8 cellular contexts compared by ENCODE assay signal in the genomic region with DNA sequence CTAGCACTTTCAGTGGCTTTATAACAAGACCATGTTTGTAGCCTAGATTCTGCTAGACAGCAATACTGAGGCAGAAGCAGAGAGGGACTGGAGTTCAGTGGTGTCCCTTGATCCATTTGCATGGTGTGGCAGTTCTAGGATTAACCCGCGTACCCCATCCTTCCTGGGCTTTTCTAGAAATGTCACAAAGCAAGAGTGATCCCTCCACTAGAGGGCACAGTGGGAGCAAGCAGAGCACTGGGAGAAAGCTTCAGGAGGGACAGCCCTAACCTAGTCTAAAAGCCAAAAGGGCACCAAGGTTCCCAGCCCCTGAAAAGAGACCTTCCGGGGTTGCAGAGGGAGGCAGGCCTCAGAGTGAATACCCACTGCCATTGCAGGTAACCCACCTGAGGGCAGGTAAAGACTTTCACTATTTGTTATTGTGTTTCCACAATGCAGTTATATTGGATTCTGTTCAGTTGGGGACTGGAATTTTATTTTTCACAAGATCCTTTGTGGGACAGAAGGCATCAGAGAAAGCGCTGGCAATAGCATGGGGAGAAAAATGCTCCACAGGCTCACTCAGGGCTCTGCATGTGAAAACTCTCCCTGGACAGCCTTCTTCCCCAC.
A peak's percentile ranks its signal among the peaks of the same experiment; 100 is the strongest.
DNase-seq lines count a peak whose midpoint lies in the region; ATAC-seq lines count a peak whose summit lies in the region.

No MANE protein-coding gene starts in this region.

- no peaks in the 10 kb centered on the region for H3K27me3 ChIP-seq in HUES48 (ENCODE audit: control insufficient read depth, insufficient read depth, low read length)
- H3K27me3 ChIP-seq in SJSA1 (replicated peaks): no peaks in the 10 kb centered on the region

- peak overlapping the region; percentile 4 for H3K27ac ChIP-seq in HUES48 (ENCODE audit: low read depth, low read length)
- H3K27ac ChIP-seq in SJSA1: no peak overlapping the region

- H3K4me3 Mint-ChIP-seq in activated naive CD4-positive, alpha-beta T cell treated with anti-CD3 and anti-CD28 coated beads for 36 hours: no peak overlapping the region

- no peak overlapping the region for H3K27ac Mint-ChIP-seq in activated naive CD4-positive, alpha-beta T cell treated with anti-CD3 and anti-CD28 coated beads for 36 hours

- H3K36me3 ChIP-seq in HUES48 (ENCODE audit: control insufficient read depth, insufficient read depth, low read length) (peaks cover 16% of the 10 kb centered on the region), SJSA1 (no peaks in the 10 kb centered on the region)

- H3K27me3 Mint-ChIP-seq in activated naive CD4-positive, alpha-beta T cell treated with anti-CD3 and anti-CD28 coated beads for 36 hours (ENCODE audit: low read depth): no peaks in the 10 kb centered on the region

- no peaks in the 10 kb centered on the region for H3K36me3 Mint-ChIP-seq in activated naive CD4-positive, alpha-beta T cell treated with anti-CD3 and anti-CD28 coated beads for 36 hours (ENCODE audit: low read depth)

- no peaks in the 10 kb centered on the region for H3K4me1 Mint-ChIP-seq in activated naive CD4-positive, alpha-beta T cell treated with anti-CD3 and anti-CD28 coated beads for 36 hours (ENCODE audit: low read depth)

- H3K4me1 ChIP-seq in HUES48 (ENCODE audit: control insufficient read depth, insufficient read depth, low read length) (no peaks in the 10 kb centered on the region), SJSA1 (replicated peaks) (peaks cover 31% of the 10 kb centered on the region)

- no peak for ATAC-seq in GM19467 (IDR thresholded peaks at IDR 0.05; ENCODE audit: unreplicated experiment)

- CTCF ChIA-PET in activated naive CD4-positive, alpha-beta T cell treated with anti-CD3 and anti-CD28 coated beads for 36 hours (lab: Charles Lee): interaction anchor here (0.7 to 2.3 kb wide), 14 partner anchors 9 to 490 kb away, joined by 3 to 8 read pairs (median 4); no protein-coding TSS in a partner anchor

- intact Hi-C loops in activated naive CD4-positive, alpha-beta T cell treated with anti-CD3 and anti-CD28 coated beads for 36 hours (cut with micrococcal nuclease): loop anchor here (1.0 to 10.0 kb wide), 5 partner anchors 168 to 1041 kb away; a partner anchor contains a TSS
- intact Hi-C loops in head of caudate nucleus (cut with DNase I): loop anchor here (10.0 kb wide), 1 partner anchor 311 kb away; no protein-coding TSS in a partner anchor

- DNase-seq in NCI-H2227 (lab: John Stamatoyannopoulos, UW; ENCODE audit: unreplicated experiment): peak; percentile 1
- no peak for DNase-seq in NCI-H2227 treated with DMSO at 0.1 percent for 48 hours (lab: John Stamatoyannopoulos, UW)
- peak; percentile 40 to 53 for DNase-seq in SJSA1 (ENCODE audit: low read depth in 1 of 2, low spot score in 2 of 2)
- peak; percentile 79 for DNase-seq in activated naive CD4-positive, alpha-beta T cell treated with anti-CD3 and anti-CD28 coated beads for 36 hours
- DNase-seq in head of caudate nucleus: peak in 41 of 42 donors; percentile 7 to 81 (median 58)
- peak; percentile 44 for DNase-seq in pulmonary artery endothelial cell (ENCODE audit: low read depth, low spot score)

- H3K4me3 ChIP-seq in HUES48 (ENCODE audit: low read depth, low read length) (no peak overlapping the region), SJSA1 (no peak overlapping the region)

- H3K9ac ChIP-seq in HUES48 (ENCODE audit: low read depth, low read length): no peak overlapping the region

- no peaks in the 10 kb centered on the region for H3K9me3 Mint-ChIP-seq in activated naive CD4-positive, alpha-beta T cell treated with anti-CD3 and anti-CD28 coated beads for 36 hours

- H3K9me3 ChIP-seq in HUES48 (ENCODE audit: control insufficient read depth, insufficient read depth, low read length): no peaks in the 10 kb centered on the region
- no peaks in the 10 kb centered on the region for H3K9me3 ChIP-seq in SJSA1 (replicated peaks)
